23 cellular contexts compared by ENCODE assay signal in genomic region chr3:115590873-115591272, GRCh38. TPM values are rescaled to one million over a fixed set of nuclear protein-coding genes. Genes with fewer than 3 reads are reported as not detected.
DNase-seq lines count a peak whose midpoint lies in the region; TF ChIP-seq lines count a peak whose summit lies in the region.
"Had no signal": no experiment of that assay in that cellular context is flagged by ENCODE, and none has a peak within 500 bp of the region (broad histone marks: within the 10 kb centered on the region; RNA-seq: fewer than 3 reads in every experiment).

No MANE protein-coding gene starts in this region.

- H3K9ac ChIP-seq in adipocyte (ENCODE audit: low read length) (no peak overlapping the region), smooth muscle cell (ENCODE audit: low read depth) (no peak overlapping the region)
- H3K9ac ChIP-seq: BLaER1 had no signal

- H3K27ac ChIP-seq in smooth muscle cell (ENCODE audit: low read depth), result no peak overlapping the region
- H3K27ac ChIP-seq: BLaER1 had no signal

- no peaks in the 10 kb centered on the region for H3F3A ChIP-seq in smooth muscle cell (ENCODE audit: low read depth)

- H3K4me1 ChIP-seq in HAP-1, result no peaks in the 10 kb centered on the region
- H3K4me1 ChIP-seq in adipocyte (ENCODE audit: control insufficient read depth, insufficient read depth, low read length), result no peaks in the 10 kb centered on the region
- no peaks in the 10 kb centered on the region for H3K4me1 ChIP-seq in smooth muscle cell (ENCODE audit: low read depth)
- H3K4me1 ChIP-seq: BLaER1, Caco-2 had no signal

- peak overlapping the region; percentile 27 for H3K4me2 ChIP-seq in smooth muscle cell
- H3K4me2 ChIP-seq: BLaER1 had no signal

- no peaks in the 10 kb centered on the region for H3K79me2 ChIP-seq in smooth muscle cell (ENCODE audit: low read depth)

- no peak overlapping the region for H3K4me3 ChIP-seq in HAP-1
- H3K4me3 ChIP-seq in adipocyte (ENCODE audit: low read length), result no peak overlapping the region
- no peak overlapping the region for H3K4me3 ChIP-seq in smooth muscle cell
- H3K4me3 ChIP-seq: BLaER1 had no signal

- in situ Hi-C loops in HAP-1 (cut with MboI; ENCODE audit: low sequenced_read_pairs), result no loop called here

- DNase-seq in HAP-1 (ENCODE audit: low spot score in 2 of 2) (peak; percentile 15 to 34), adipocyte (ENCODE audit: low read depth) (peak; percentile 83), fibroblast of peridontal ligament (ENCODE audit: extremely low read depth) (peak; percentile 27), smooth muscle cell (lab: John Stamatoyannopoulos, UW; ENCODE audit: unreplicated experiment) (no peak), cortex of kidney (lab: John Stamatoyannopoulos, UW) (no peak), GM10266 (ENCODE audit: extremely low spot score) (no peak), COLO829 (ENCODE audit: low spot score) (no peak), midbrain (lab: John Stamatoyannopoulos, UW) (no peak)
- DNase-seq: 8988T; ACHN; BE2C; C1 segment of cervical spinal cord; Caco-2; Calu3; CD4-positive, alpha-beta memory T cell; CD4-positive, CD25-positive, alpha-beta regulatory T cell; CD8-positive, alpha-beta memory T cell; DND-41; EL; GDM1 had no signal

- H3K36me3 ChIP-seq in HAP-1 (replicated peaks) (no peaks in the 10 kb centered on the region), adipocyte (ENCODE audit: control insufficient read depth, insufficient read depth, low read length, severe bottlenecking) (no peaks in the 10 kb centered on the region), smooth muscle cell (ENCODE audit: low read depth) (no peaks in the 10 kb centered on the region)
- H3K36me3 ChIP-seq: BE2C, BLaER1 had no signal

- H2AFZ ChIP-seq in smooth muscle cell (ENCODE audit: low read depth), result peak overlapping the region; percentile 8

- WGBS in smooth muscle cell (ENCODE audit: low lambda C conversion rate), result 58% methylated on average over 3 of the region's 3 CpGs

- TF ChIP-seq CTCF in smooth muscle cell (IDR thresholded peaks at IDR 0.05; ENCODE audit: borderline replicate concordance, insufficient read depth, poor library complexity, severe bottlenecking) (no peak), GM10266 (IDR thresholded peaks at IDR 0.05; ENCODE audit: control insufficient read depth, insufficient read depth, low read depth, missing control alignments) (no peak)

- no peaks in the 10 kb centered on the region for H3K9me3 ChIP-seq in HAP-1
- H3K9me3 ChIP-seq in adipocyte (ENCODE audit: control insufficient read depth, low read length), result peaks cover 12% of the 10 kb centered on the region
- no peaks in the 10 kb centered on the region for H3K9me3 ChIP-seq in smooth muscle cell (replicated peaks; ENCODE audit: low read depth)
- H3K9me3 ChIP-seq: BE2C had no signal

- no peaks in the 10 kb centered on the region for H4K20me1 ChIP-seq in smooth muscle cell (ENCODE audit: low read depth)
- H4K20me1 ChIP-seq: BLaER1 had no signal

- no peaks in the 10 kb centered on the region for H3K27me3 ChIP-seq in HAP-1 (ENCODE audit: low read depth)
- H3K27me3 ChIP-seq in adipocyte (replicated peaks; ENCODE audit: control insufficient read depth, insufficient read depth, low read length), result no peaks in the 10 kb centered on the region
- no peaks in the 10 kb centered on the region for H3K27me3 ChIP-seq in smooth muscle cell (ENCODE audit: low read depth)
- H3K27me3 ChIP-seq: BE2C, BLaER1 had no signal

RNA-seq across cellular contexts. Expression of gene GAP43, which starts 32.4 kb away (rescaled TPM):
- 5.3 and 5.4 TPM in 2 replicates for total RNA-seq in smooth muscle cell
- polyA plus RNA-seq in smooth muscle cell, result 11.2 and 11.7 TPM in 2 replicates
- total RNA-seq: Caco-2; Calu3; CD4-positive, alpha-beta memory T cell; CD4-positive, CD25-positive, alpha-beta regulatory T cell; CD8-positive, alpha-beta memory T cell; G401 had no signal
- polyA plus RNA-seq: CD14-positive monocyte; CD4-positive, alpha-beta memory T cell; CD4-positive, CD25-positive, alpha-beta regulatory T cell; CD8-positive, alpha-beta memory T cell had no signal

Comparison
In these comparisons a context has a peak if more than half of its experiments do, and no peak if none do; other contexts are left out.
1. DNase-seq: peak in HAP-1 (2 of 2), adipocyte (single experiment) and fibroblast of peridontal ligament (single experiment); none in smooth muscle cell (single experiment), cortex of kidney (single experiment), GM10266 (single experiment), COLO829 (single experiment) and midbrain (single experiment).